In genomic region chr9:37311938-37312730, GRCh38 we compare ENCODE assay signal across 1 cellular context.
TF ChIP-seq lines count a peak whose summit lies in the region.

No MANE protein-coding gene starts in this region.

TF ChIP-seq in GM12878, 131 proteins besides CTCF, POLR2A, EP300 and RAD21 (continued from another document):
- TF ChIP-seq, protein P1, sequence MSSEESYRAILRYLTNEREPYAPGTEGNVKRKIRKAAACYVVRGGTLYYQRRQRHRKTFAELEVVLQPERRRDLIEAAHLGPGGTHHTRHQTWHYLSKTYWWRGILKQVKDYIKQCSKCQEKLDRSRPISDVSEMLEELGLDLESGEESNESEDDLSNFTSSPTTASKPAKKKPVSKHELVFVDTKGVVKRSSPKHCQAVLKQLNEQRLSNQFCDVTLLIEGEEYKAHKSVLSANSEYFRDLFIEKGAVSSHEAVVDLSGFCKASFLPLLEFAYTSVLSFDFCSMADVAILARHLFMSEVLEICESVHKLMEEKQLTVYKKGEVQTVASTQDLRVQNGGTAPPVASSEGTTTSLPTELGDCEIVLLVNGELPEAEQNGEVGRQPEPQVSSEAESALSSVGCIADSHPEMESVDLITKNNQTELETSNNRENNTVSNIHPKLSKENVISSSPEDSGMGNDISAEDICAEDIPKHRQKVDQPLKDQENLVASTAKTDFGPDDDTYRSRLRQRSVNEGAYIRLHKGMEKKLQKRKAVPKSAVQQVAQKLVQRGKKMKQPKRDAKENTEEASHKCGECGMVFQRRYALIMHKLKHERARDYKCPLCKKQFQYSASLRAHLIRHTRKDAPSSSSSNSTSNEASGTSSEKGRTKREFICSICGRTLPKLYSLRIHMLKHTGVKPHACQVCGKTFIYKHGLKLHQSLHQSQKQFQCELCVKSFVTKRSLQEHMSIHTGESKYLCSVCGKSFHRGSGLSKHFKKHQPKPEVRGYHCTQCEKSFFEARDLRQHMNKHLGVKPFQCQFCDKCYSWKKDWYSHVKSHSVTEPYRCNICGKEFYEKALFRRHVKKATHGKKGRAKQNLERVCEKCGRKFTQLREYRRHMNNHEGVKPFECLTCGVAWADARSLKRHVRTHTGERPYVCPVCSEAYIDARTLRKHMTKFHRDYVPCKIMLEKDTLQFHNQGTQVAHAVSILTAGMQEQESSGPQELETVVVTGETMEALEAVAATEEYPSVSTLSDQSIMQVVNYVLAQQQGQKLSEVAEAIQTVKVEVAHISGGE (CRISPR knock-in tag; IDR thresholded peaks at IDR 0.05): no peak
- TF ChIP-seq NR2C1 (IDR thresholded peaks at IDR 0.05) (no peak), RFX5 (IDR thresholded peaks at IDR 0.05; ENCODE audit: low read depth, low read length) (no peak), STAT3 (IDR thresholded peaks at IDR 0.05; ENCODE audit: low read depth, low read length) (no peak), SIX5 (IDR thresholded peaks at IDR 0.05; ENCODE audit: low read depth, low read length, severe bottlenecking) (no peak), ESRRA (IDR thresholded peaks at IDR 0.05; ENCODE audit: low read length) (no peak)
- TF ChIP-seq, protein P2, sequence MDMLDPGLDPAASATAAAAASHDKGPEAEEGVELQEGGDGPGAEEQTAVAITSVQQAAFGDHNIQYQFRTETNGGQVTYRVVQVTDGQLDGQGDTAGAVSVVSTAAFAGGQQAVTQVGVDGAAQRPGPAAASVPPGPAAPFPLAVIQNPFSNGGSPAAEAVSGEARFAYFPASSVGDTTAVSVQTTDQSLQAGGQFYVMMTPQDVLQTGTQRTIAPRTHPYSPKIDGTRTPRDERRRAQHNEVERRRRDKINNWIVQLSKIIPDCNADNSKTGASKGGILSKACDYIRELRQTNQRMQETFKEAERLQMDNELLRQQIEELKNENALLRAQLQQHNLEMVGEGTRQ (IDR thresholded peaks at IDR 0.05; ENCODE audit: borderline replicate concordance, low read depth, low read length): no peak
